Comparison of ENCODE assay signal across 8 cellular contexts in genomic region chr1:38990401-38990745, GRCh38. TPM values are rescaled to one million over a fixed set of nuclear protein-coding genes. Genes with fewer than 3 reads are reported as not detected.
DNase-seq lines count a peak whose midpoint lies in the region; ATAC-seq and TF ChIP-seq lines count a peak whose summit lies in the region.

No MANE protein-coding gene starts in this region.

- POLR2A ChIA-PET in T-cell (lab: Charles Lee) = interaction anchor here in 1 of 2 donors (0.6 to 0.7 kb wide), 5 partner anchors 10 to 420 kb away, joined by 3 to 7 read pairs (median 5); partner anchors contain the start of gene NDUFS5

- peaks cover 0 to 26% (median 0%) of the 10 kb centered on the region in 9 donors for H3K36me3 ChIP-seq in heart right ventricle

- peaks cover 12% of the 10 kb centered on the region for H3K36me3 Mint-ChIP-seq in T-cell

- H3K27me3 ChIP-seq in heart right ventricle = no peaks in the 10 kb centered on the region

- intact Hi-C loops in heart right ventricle (cut with DNase I) = loop anchor here in 8 of 10 donors (5.0 to 10.0 kb wide), 6 partner anchors 37 to 133 kb away; partner anchors contain the start of genes MYCBP (in 4 of the 8), NDUFS5 (in 2 of the 8), RRAGC (in 2 of the 8) and RHBDL2 (in 1 of the 8)
- intact Hi-C loops in left ventricle myocardium superior (cut with micrococcal nuclease) = no loop called here

- peak in 2 of 8 donors; percentile 0 to 3 for ATAC-seq in heart right ventricle
- no peak for ATAC-seq in left ventricle myocardium superior
- ATAC-seq in T-cell (replicated peaks in 1 of 4) = peak in 2 of 4 experiments; percentile 4 to 15
- ATAC-seq in GM21360 (IDR thresholded peaks at IDR 0.05; ENCODE audit: unreplicated experiment) = no peak

- WGBS in heart right ventricle, 2 donors = 24 to 30% methylated on average over 5 of the region's 5 CpGs

- no peak for TF ChIP-seq CTCF in heart right ventricle (IDR thresholded peaks at IDR 0.05)
- TF ChIP-seq CTCF in fibroblast of mammary gland (conservative IDR thresholded peaks at IDR 0.05; ENCODE audit: control insufficient read depth, insufficient read depth, low read depth, low read length) = no peak
- no peak for TF ChIP-seq CTCF in retinal pigment epithelial cell (conservative IDR thresholded peaks at IDR 0.05; ENCODE audit: low read depth, low read length)
- TF ChIP-seq CTCF in GM20000 (IDR thresholded peaks at IDR 0.05; ENCODE audit: extremely low read depth, missing control alignments) = no peak

- H3K4me3 Mint-ChIP-seq in T-cell = peak overlapping the region; percentile 79 to 87 (median 81)

- peaks cover 33 to 44% (median 38%) of the 10 kb centered on the region in 3 donors for H3K4me1 Mint-ChIP-seq in T-cell

- DNase-seq in heart right ventricle (no peak), left ventricle myocardium superior (no peak), T-cell (no peak), fibroblast of mammary gland (ENCODE audit: low read depth) (peak; percentile 32), retinal pigment epithelial cell (ENCODE audit: low read depth) (no peak), NCI-H2081 treated with DMSO at 0.1 percent for 48 hours (lab: John Stamatoyannopoulos, UW) (no peak), GM20000 (ENCODE audit: low spot score) (no peak)

- H3K27ac Mint-ChIP-seq in T-cell = peak overlapping the region; percentile 87 to 91

- no peaks in the 10 kb centered on the region for H3K9me3 ChIP-seq in heart right ventricle

- peaks cover 0 to 3% of the 10 kb centered on the region in 2 donors for H3K27me3 Mint-ChIP-seq in T-cell

- peak overlapping the region; percentile 81 to 98 (median 97) for H3K27ac ChIP-seq in heart right ventricle

- peak overlapping the region in 9 of 10 donors; percentile 77 to 99 (median 95) for H3K4me3 ChIP-seq in heart right ventricle
- H3K4me3 ChIP-seq in fibroblast of mammary gland (ENCODE audit: control insufficient read depth, low read depth, low read length) = peak overlapping the region; percentile 55
- H3K4me3 ChIP-seq in retinal pigment epithelial cell (ENCODE audit: low read length) = peak overlapping the region; percentile 68

- peaks cover 0 to 42% (median 27%) of the 10 kb centered on the region in 9 donors for H3K4me1 ChIP-seq in heart right ventricle

- no peaks in the 10 kb centered on the region for H3K9me3 Mint-ChIP-seq in T-cell

- CTCF ChIA-PET in T-cell (lab: Charles Lee) = interaction anchor here (0.6 to 1.0 kb wide), 5 partner anchors 10 to 855 kb away, joined by 3 to 4 read pairs (median 3); no protein-coding TSS in a partner anchor

RNA-seq across cellular contexts. Expression of gene AKIRIN1, which starts 0.7 kb away (rescaled TPM):
- total RNA-seq in heart right ventricle (10 to 100 TPM; 47.3 to 73.8 (median 58.8) TPM), left ventricle myocardium superior (66.4 TPM), T-cell (10 to 100 TPM; 62.7 to 79.8 (median 72.7) TPM)
- 10 to 100 TPM; 12.9 to 29.9 TPM for polyA plus RNA-seq in heart right ventricle

RNA-seq across cellular contexts. Expression of gene NDUFS5, which starts 35.8 kb away (rescaled TPM):
- 100 to 1,000 TPM; 303 to 646 (median 513) TPM for total RNA-seq in heart right ventricle
- polyA plus RNA-seq in heart right ventricle = 1,000 to 10,000 TPM; 1,540 to 6,035 TPM
- 782 TPM for total RNA-seq in left ventricle myocardium superior
- 100 to 1,000 TPM in 3 of 5 donors, 10 to 100 TPM in 2; 95.3 to 120 (median 101) TPM for total RNA-seq in T-cell

RNA-seq across cellular contexts. Expression of gene RHBDL2, which starts 48.7 kb away (rescaled TPM):
- total RNA-seq in heart right ventricle = under 1 TPM in 2 of 10 donors, not detected in 8; 0.11 to 0.37 TPM
- polyA plus RNA-seq in heart right ventricle = under 1 TPM; 0.30 to 0.51 TPM
- not detected for total RNA-seq in left ventricle myocardium superior
- not detected for total RNA-seq in T-cell
